In the genomic region with DNA sequence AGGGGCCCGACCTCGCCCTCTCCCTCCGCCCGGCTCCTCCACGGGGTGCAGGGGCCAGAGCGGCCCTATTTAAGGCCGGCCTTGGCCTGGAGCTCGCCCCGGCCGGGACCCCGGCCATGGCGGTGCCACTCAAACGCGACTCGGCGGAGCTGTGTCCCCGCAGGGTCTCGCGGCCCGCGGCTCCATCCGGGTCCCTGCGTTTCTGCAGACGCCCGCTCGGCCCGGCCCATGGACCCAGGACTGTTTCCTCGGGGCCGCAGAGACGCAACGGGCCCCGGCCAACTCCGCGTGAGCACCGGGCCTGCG, we compare ENCODE assay signal across 8 cellular contexts. TPM values are rescaled to one million over a fixed set of nuclear protein-coding genes. Genes with fewer than 3 reads are reported as not detected.
A peak's percentile ranks its signal among the peaks of the same experiment; 100 is the strongest.
DNase-seq lines count a peak whose midpoint lies in the region; ATAC-seq, FAIRE-seq and TF ChIP-seq lines count a peak whose summit lies in the region.

No MANE protein-coding gene starts in this region.

- peaks cover 14% of the 10 kb centered on the region for H3K36me3 ChIP-seq in CD4-positive, alpha-beta memory T cell (ENCODE audit: insufficient read depth, low read length)
- H3K36me3 ChIP-seq in GM12878 (ENCODE audit: control insufficient read depth in 2 of 2, insufficient read depth in 2 of 2, low read length in 1 of 2) (peaks cover 0 to 3% of the 10 kb centered on the region in 2 experiments; a peak in 2 of 4 replicates), mesendoderm (ENCODE audit: control insufficient read depth, insufficient read depth, low read length) (no peaks in the 10 kb centered on the region)

- peaks cover 10% of the 10 kb centered on the region for H3K79me1 ChIP-seq in mesendoderm (ENCODE audit: low read length)

- CTCF ChIA-PET in CD4-positive, alpha-beta memory T cell (lab: Charles Lee; ENCODE audit: partially characterized antibody) = interaction anchor here (1.0 to 1.6 kb wide), 5 partner anchors 8 to 150 kb away, joined by 3 to 6 read pairs (median 4); no protein-coding TSS in a partner anchor
- CTCF ChIA-PET in GM12878 (lab: Yijun Ruan, JAX) = interaction anchor here (1.1 to 1.5 kb wide), 2 partner anchors 8 to 28 kb away, joined by 6 to 7 read pairs; no protein-coding TSS in a partner anchor

- no peak overlapping the region for H2AK5ac ChIP-seq in mesendoderm (ENCODE audit: low read length)

- no peak for TF ChIP-seq POLR2A in GM12878 (IDR thresholded peaks at IDR 0.05; ENCODE audit: low read depth, low read length)

- POLR2A ChIA-PET in CD4-positive, alpha-beta memory T cell (lab: Charles Lee; ENCODE audit: partially characterized antibody) = interaction anchor here (0.6 to 5.8 kb wide), 6 partner anchors 10 to 155 kb away, joined by 3 to 67 read pairs (median 4); a partner anchor contains a TSS
- POLR2A ChIA-PET in GM12878 (lab: Charles Lee) = interaction anchor here (0.9 to 1.8 kb wide), 8 partner anchors 9 to 158 kb away, joined by 3 to 19 read pairs (median 5); a partner anchor contains a TSS

- in situ Hi-C loops in GM12878 (cut with MboI) = no loop called here

- peak overlapping the region; percentile 90 for H4K8ac ChIP-seq in mesendoderm (ENCODE audit: low read depth, low read length)

- H3K27ac Mint-ChIP-seq in CD4-positive, alpha-beta memory T cell = peak overlapping the region in 2 of 7 donors; percentile 55 to 92

- BruUV-seq in GM12878 (replicated peaks; lab: Mats Ljungman, UMichigan) = TSS peak; percentile 81

- peaks cover 40% of the 10 kb centered on the region for H3K4me1 ChIP-seq in CD4-positive, alpha-beta memory T cell (ENCODE audit: insufficient read depth, low read length)
- peaks cover 7% of the 10 kb centered on the region for H3K4me1 ChIP-seq in GM12878 (ENCODE audit: control insufficient read depth, insufficient read depth, low read length)
- no peaks in the 10 kb centered on the region for H3K4me1 ChIP-seq in mesendoderm (ENCODE audit: control insufficient read depth, low read depth, low read length)

- H4K20me1 ChIP-seq in GM12878 (ENCODE audit: control insufficient read depth, insufficient read depth) = no peaks in the 10 kb centered on the region

- no peaks in the 10 kb centered on the region for H3K9me3 Mint-ChIP-seq in CD4-positive, alpha-beta memory T cell

- peak overlapping the region; percentile 63 for H2AFZ ChIP-seq in GM12878 (ENCODE audit: control insufficient read depth, low read depth, low read length)

- no peak for TF ChIP-seq CTCF in GM12878 (IDR thresholded peaks at IDR 0.05 in 2 of 3, conservative IDR thresholded peaks at IDR 0.05 in 1 of 3; ENCODE audit: control insufficient read depth in 2 of 3, extremely low read depth in 1 of 3, insufficient read depth in 1 of 3, low read depth in 3 of 3, low read length in 3 of 3)

- peaks cover 0 to 9% of the 10 kb centered on the region in 2 donors for H3K36me3 Mint-ChIP-seq in CD4-positive, alpha-beta memory T cell

- peak overlapping the region in 4 of 8 donors; percentile 81 to 86 (median 84) for H3K4me3 Mint-ChIP-seq in CD4-positive, alpha-beta memory T cell

- H3K4me1 Mint-ChIP-seq in CD4-positive, alpha-beta memory T cell = peaks cover 7 to 39% (median 16%) of the 10 kb centered on the region in 4 donors

- TF ChIP-seq EP300 in GM12878 (IDR thresholded peaks at IDR 0.05; ENCODE audit: borderline replicate concordance in 1 of 2, control insufficient read depth in 1 of 2, low read depth in 2 of 2, low read length in 2 of 2) = no peak

- H3K4me3 ChIP-seq in CD4-positive, alpha-beta memory T cell (ENCODE audit: low read length in 2 of 2) = peak overlapping the region; percentile 11 to 75
- H3K4me3 ChIP-seq in GM12878 = peak overlapping the region; percentile 92
- peak overlapping the region; percentile 69 for H3K4me3 ChIP-seq in mesendoderm (ENCODE audit: low read length)

- H3K9ac ChIP-seq in GM12878 (ENCODE audit: control insufficient read depth, insufficient read depth, low read length) = peak overlapping the region; percentile 89
- peak overlapping the region; percentile 93 for H3K9ac ChIP-seq in mesendoderm (ENCODE audit: low read length)

- FAIRE-seq in GM12878 (lab: Jason Lieb, UNC) = no peak

- H4K5ac ChIP-seq in mesendoderm (ENCODE audit: low read length) = no peak overlapping the region

- H3K79me2 ChIP-seq in GM12878 (ENCODE audit: control insufficient read depth, insufficient read depth, low read length) = peaks cover 31% of the 10 kb centered on the region
- H3K79me2 ChIP-seq in mesendoderm (ENCODE audit: control insufficient read depth, insufficient read depth, low read length) = no peaks in the 10 kb centered on the region

- ATAC-seq in HG02943 (IDR thresholded peaks at IDR 0.05; ENCODE audit: low read depth, unreplicated experiment) (peak; percentile 6), GM12878 (peak; percentile 7; the same call in 2 of the 3 replicates), HG03342 (IDR thresholded peaks at IDR 0.05; ENCODE audit: unreplicated experiment) (no peak)
- no peak for ATAC-seq in activated CD4-positive, CD25-positive, alpha-beta regulatory T cell treated with anti-CD3 and anti-CD28 coated beads, Interleukin-2, amount 50 U/mL, for 24 hours

- no peak overlapping the region for H2BK5ac ChIP-seq in mesendoderm (ENCODE audit: low read length)

- H3K4me2 ChIP-seq in GM12878 (ENCODE audit: control insufficient read depth, insufficient read depth) (peak overlapping the region; percentile 64), mesendoderm (ENCODE audit: low read length) (peak overlapping the region; percentile 93)

- H2BK120ac ChIP-seq in mesendoderm (ENCODE audit: low read depth, low read length) = no peak overlapping the region

- intact Hi-C loops in CD4-positive, alpha-beta memory T cell (cut with micrococcal nuclease) = loop anchor here (1.0 to 10.0 kb wide), 4 partner anchors 9 to 157 kb away; a partner anchor contains a TSS
- intact Hi-C loops in GM12878 (cut with micrococcal nuclease; ENCODE audit: unreplicated experiment) = no loop called here

- no peak for DNase-seq in CD4-positive, alpha-beta memory T cell
- no peak for DNase-seq in GM12878 (ENCODE audit: low read depth, low spot score)
- no peak for DNase-seq in mesendoderm
- DNase-seq in DMS 273 treated with DMSO at 0.1 percent for 48 hours (lab: John Stamatoyannopoulos, UW) = no peak
- no peak for DNase-seq in pons (ENCODE audit: low spot score)

- no peaks in the 10 kb centered on the region for H3K27me3 ChIP-seq in CD4-positive, alpha-beta memory T cell (ENCODE audit: insufficient read depth, low read length)
- H3K27me3 ChIP-seq in GM12878 (replicated peaks in 1 of 2; ENCODE audit: control insufficient read depth in 2 of 2, insufficient read depth in 2 of 2, low read length in 1 of 2) (no peaks in the 10 kb centered on the region; a peak in 1 of 4 replicates), mesendoderm (ENCODE audit: insufficient read depth, low read length, poor library complexity) (no peaks in the 10 kb centered on the region)

- peak overlapping the region; percentile 94 for H3K56ac ChIP-seq in mesendoderm (ENCODE audit: low read length)

- TF ChIP-seq RAD21 in GM12878 (IDR thresholded peaks at IDR 0.05; ENCODE audit: insufficient read depth, low read depth, low read length) = no peak

- WGBS in GM12878 (ENCODE audit: insufficient coverage, insufficient replicate concordance, low lambda C conversion rate, missing lambda C conversion rate) = 0% methylated on average over 32 of the region's 36 CpGs
- WGBS in mesendoderm (ENCODE audit: extremely low coverage, insufficient coverage, low lambda C conversion rate) = no CpG with 5 or more reads among the region's 36 CpGs

- no peak overlapping the region for H2BK15ac ChIP-seq in mesendoderm (replicated peaks; ENCODE audit: low read depth)

- peak overlapping the region; percentile 84 for H3K4ac ChIP-seq in mesendoderm (ENCODE audit: low read depth, low read length)

- H3K9me3 ChIP-seq in CD4-positive, alpha-beta memory T cell (ENCODE audit: control insufficient read depth in 1 of 2, low read length in 2 of 2) = no peaks in the 10 kb centered on the region
- H3K9me3 ChIP-seq in GM12878 (replicated peaks; ENCODE audit: control insufficient read depth, insufficient read depth, low read length) = no peaks in the 10 kb centered on the region

- H3K23ac ChIP-seq in mesendoderm (ENCODE audit: low read length) = peak overlapping the region; percentile 66

- SMC1A ChIA-PET in GM12878 (lab: Charles Lee; ENCODE audit: uncharacterized antibody, unreplicated experiment) = interaction anchor here (0.8 to 1.0 kb wide), 3 partner anchors 9 to 28 kb away, joined by 3 to 5 read pairs (median 3); no protein-coding TSS in a partner anchor

- H3K27me3 Mint-ChIP-seq in CD4-positive, alpha-beta memory T cell = no peaks in the 10 kb centered on the region

- RAD21 ChIA-PET in GM12878 (lab: Charles Lee; ENCODE audit: unreplicated experiment) = interaction anchor here (0.7 to 2.2 kb wide), 5 partner anchors 9 to 28 kb away, joined by 3 to 10 read pairs (median 6); no protein-coding TSS in a partner anchor

- peak overlapping the region; percentile 87 for H3K27ac ChIP-seq in CD4-positive, alpha-beta memory T cell (ENCODE audit: low read depth, low read length)
- peak overlapping the region; percentile 83 for H3K27ac ChIP-seq in GM12878 (ENCODE audit: control insufficient read depth, insufficient read depth)
- H3K27ac ChIP-seq in mesendoderm (ENCODE audit: low read depth, low read length) = peak overlapping the region; percentile 90

- peak overlapping the region; percentile 85 for H3K18ac ChIP-seq in mesendoderm (ENCODE audit: low read length)

RNA-seq across cellular contexts. Expression of a gene that starts 0.7 kb away (rescaled TPM):
- total RNA-seq in CD4-positive, alpha-beta memory T cell = 10 to 100 TPM; 52.1 to 55.8 TPM
- 10 to 100 TPM; 46.7 to 67.3 TPM for polyA plus RNA-seq in CD4-positive, alpha-beta memory T cell
- total RNA-seq in GM12878 (2013; cell fraction: nucleolus; rRNA removed) = 19.1 and 19.6 TPM in 2 replicates
- 30.1 and 39.9 TPM in 2 replicates for total RNA-seq in GM12878 (2014; rRNA removed)
- 8.5 and 10.4 TPM in 2 replicates for total RNA-seq in GM12878 (2014; rRNA removed; fragmentation: Illumina TruSeq; extraction: Trizol)
- total RNA-seq in GM12878 (2021) = 33.4 and 38.4 TPM in 2 replicates
- polyA plus RNA-seq in GM12878 (2011; ENCODE audit: low read depth) = 3.5 TPM
- polyA plus RNA-seq in GM12878 (2011; rRNA removed) = 3.5 and 6.2 TPM in 2 replicates
- 9.3 and 16.0 TPM in 2 replicates for polyA plus RNA-seq in GM12878 (2011; cell fraction: cytosol; rRNA removed)
- 22.4 and 27.6 TPM in 2 replicates for polyA plus RNA-seq in GM12878 (2011; cell fraction: nucleus; rRNA removed)
- polyA plus RNA-seq in GM12878 (2012) = 9.7 and 11.4 TPM in 2 replicates
- polyA plus RNA-seq in GM12878 (2014; fragmentation: Illumina TruSeq; extraction: Trizol) = 2.6 and 6.7 TPM in 2 replicates
- polyA plus RNA-seq in GM12878 (2014; fragmentation: Nextera tagmentation; extraction: Ambion mirVana) = 1 to 10 TPM in 1 of 2 experiments, under 1 TPM in 1; 0.39 to 1.2 TPM
- 25.4 and 27.5 TPM in 2 replicates for polyA plus RNA-seq in GM12878 (2014; rRNA removed)
- polyA plus RNA-seq in GM12878 (2016; fragmentation: Nextera tagmentation; extraction: Ambion mirVana) = 10 to 100 TPM in 1 of 2 experiments, 1 to 10 TPM in 1; 6.2 to 16.6 TPM
- 5.5 and 13.3 TPM in 2 replicates for polyA minus RNA-seq in GM12878 (2011; rRNA and poly(A)+ RNA removed)
- 7.3 and 8.3 TPM in 2 replicates for polyA minus RNA-seq in GM12878 (2011; cell fraction: cytosol; rRNA and poly(A)+ RNA removed)
- 12.8 and 25.1 TPM in 2 replicates for polyA minus RNA-seq in GM12878 (2011; cell fraction: nucleus; rRNA and poly(A)+ RNA removed)
- polyA plus RNA-seq in mesendoderm (2013, experiment 1 of 2) = 21.7 TPM
- 22.2 TPM for polyA plus RNA-seq in mesendoderm (2013, experiment 2 of 2)

RNA-seq across cellular contexts. Expression of a gene that starts 22.9 kb away (rescaled TPM):
- 10 to 100 TPM; 11.5 to 12.2 TPM for total RNA-seq in CD4-positive, alpha-beta memory T cell
- polyA plus RNA-seq in CD4-positive, alpha-beta memory T cell = 1 to 10 TPM in 1 of 2 donors, under 1 TPM in 1; 0.58 to 2.6 TPM
- 11.9 and 13.5 TPM in 2 replicates for total RNA-seq in GM12878 (2013; cell fraction: nucleolus; rRNA removed)
- total RNA-seq in GM12878 (2014; rRNA removed) = 7.9 and 9.1 TPM in 2 replicates
- total RNA-seq in GM12878 (2014; rRNA removed; fragmentation: Illumina TruSeq; extraction: Trizol) = 3.5 and 3.8 TPM in 2 replicates
- 14.2 and 14.7 TPM in 2 replicates for total RNA-seq in GM12878 (2021)
- polyA plus RNA-seq in GM12878 (2011; ENCODE audit: low read depth) = 1.1 TPM
- 3.5 and 5.4 TPM in 2 replicates for polyA plus RNA-seq in GM12878 (2011; rRNA removed)
- 7.9 and 9.6 TPM in 2 replicates for polyA plus RNA-seq in GM12878 (2011; cell fraction: cytosol; rRNA removed)
- polyA plus RNA-seq in GM12878 (2011; cell fraction: nucleus; rRNA removed) = 15.3 and 20.7 TPM in 2 replicates
- 3.8 and 4.4 TPM in 2 replicates for polyA plus RNA-seq in GM12878 (2012)
- 2.0 and 3.1 TPM in 2 replicates for polyA plus RNA-seq in GM12878 (2014; fragmentation: Illumina TruSeq; extraction: Trizol)
- 1 to 10 TPM in 1 of 2 experiments, under 1 TPM in 1; 0.66 to 1.0 TPM for polyA plus RNA-seq in GM12878 (2014; fragmentation: Nextera tagmentation; extraction: Ambion mirVana)
- polyA plus RNA-seq in GM12878 (2014; rRNA removed) = 7.5 and 9.4 TPM in 2 replicates
- polyA plus RNA-seq in GM12878 (2016; fragmentation: Nextera tagmentation; extraction: Ambion mirVana) = 1 to 10 TPM; 2.7 to 2.9 TPM
- 11.8 and 12.6 TPM in 2 replicates for polyA minus RNA-seq in GM12878 (2011; rRNA and poly(A)+ RNA removed)
- 7.3 and 9.0 TPM in 2 replicates for polyA minus RNA-seq in GM12878 (2011; cell fraction: cytosol; rRNA and poly(A)+ RNA removed)
- 3.5 and 7.1 TPM in 2 replicates for polyA minus RNA-seq in GM12878 (2011; cell fraction: nucleus; rRNA and poly(A)+ RNA removed)
- 2.0 TPM for polyA plus RNA-seq in mesendoderm (2013, experiment 1 of 2)
- 2.2 TPM for polyA plus RNA-seq in mesendoderm (2013, experiment 2 of 2)

Comparison
In these comparisons a context has a peak if more than half of its experiments do, and no peak if none do; other contexts are left out.
1. ATAC-seq: peak in HG02943 (single experiment) and GM12878 (single experiment); none in activated CD4-positive, CD25-positive, alpha-beta regulatory T cell treated with anti-CD3 and anti-CD28 coated beads, Interleukin-2, amount 50 U/mL, for 24 hours (0 of 2) and HG03342 (single experiment).
2. Peak in every context shown above with its lines, with median percentiles within 50 percentile points of each other: H3K27ac ChIP-seq and H3K4me3 ChIP-seq.